In the genomic region with DNA sequence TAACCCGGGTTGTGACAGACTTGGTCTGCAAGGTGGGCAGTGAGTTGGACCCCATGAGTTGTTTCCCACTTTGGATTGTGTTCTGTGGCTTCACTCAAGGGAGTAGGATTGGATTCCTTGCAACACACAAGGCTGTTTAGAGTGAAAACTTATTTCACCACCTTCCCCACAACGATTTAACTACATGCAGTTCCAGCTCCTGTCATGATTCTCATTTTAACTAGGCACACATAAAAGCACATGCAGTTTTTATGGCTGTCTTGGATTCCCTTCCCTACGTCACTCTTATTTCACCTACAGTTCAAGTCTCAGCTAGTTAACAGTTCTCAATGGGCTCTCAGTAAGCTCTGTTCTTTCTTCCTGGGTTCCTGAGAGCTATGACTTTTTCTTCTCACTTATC, we compare ENCODE assay signal across 25 cellular contexts. TPM values are rescaled to one million over a fixed set of nuclear protein-coding genes. Genes with fewer than 3 reads are reported as not detected.
DNase-seq lines count a peak whose midpoint lies in the region; ATAC-seq and TF ChIP-seq lines count a peak whose summit lies in the region.
"Had no signal": no experiment of that assay in that cellular context is flagged by ENCODE, and none has a peak within 500 bp of the region (broad histone marks: within the 10 kb centered on the region; RNA-seq: fewer than 3 reads in every experiment).

No MANE protein-coding gene starts in this region.

- TF ChIP-seq POLR2A in IMR-90 (IDR thresholded peaks at IDR 0.05; ENCODE audit: low read depth, low read length) (no peak), prostate gland (IDR thresholded peaks at IDR 0.05) (no peak)

- no peak overlapping the region for H3K56ac ChIP-seq in IMR-90 (ENCODE audit: extremely low read depth, insufficient read depth, low read length)

- WGBS in IMR-90 (ENCODE audit: extremely low coverage in 2 of 2, insufficient read length in 1 of 2), 2 experiments, result 67% methylated on average over 1 of the region's 3 CpGs; no CpG with 5 or more reads in 1 of the 2 experiments
- WGBS in prostate gland, result 15% methylated on average over 3 of the region's 3 CpGs

- H3K23ac ChIP-seq in IMR-90 (ENCODE audit: low read depth, low read length), result no peak overlapping the region

- no peaks in the 10 kb centered on the region; the same call in 1 of the 2 replicates for H4K20me1 ChIP-seq in IMR-90 (ENCODE audit: insufficient read depth, low read length)
- H4K20me1 ChIP-seq: BLaER1 treated with 17β-estradiol and CSF1 and Interleukin-3, amounts not matched to agents 10 nM and 100 nM had no signal

- peaks cover 5% of the 10 kb centered on the region in 2 experiments; a peak in 2 of 4 replicates for H3K79me1 ChIP-seq in IMR-90 (ENCODE audit: low read depth in 1 of 2, low read length in 2 of 2)

- H4K8ac ChIP-seq in IMR-90 (ENCODE audit: low read depth in 2 of 2, low read length in 2 of 2), result no peak overlapping the region

- BruUV-seq in IMR-90 (replicated peaks; lab: Mats Ljungman, UMichigan), result no TSS peak

- DNase-seq in AG10803 (ENCODE audit: low read depth) (peak; percentile 18), IMR-90 (no peak), foreskin keratinocyte (peak in 1 of 2 donors; percentile 46), prostate gland (ENCODE audit: low spot score) (peak; percentile 73), GM10266 (ENCODE audit: extremely low spot score) (no peak), RPMI8226 (no peak), cardiac septum (ENCODE audit: low spot score) (no peak)
- DNase-seq: AML-193; CD4-positive, alpha-beta T cell; DMS53; Karpas-422; MV-4-11; NCI-H1105; NCI-H146; NCI-H1930; NCI-H2107; NCI-H524; NCI-H774; PC-9; Right ventricle myocardium superior had no signal

- intact Hi-C loops in IMR-90 (cut with micrococcal nuclease), result no loop called here
- intact Hi-C loops in prostate gland (cut with DNase I), result no loop called here
- intact Hi-C loops in cardiac septum (cut with DNase I), result no loop called here

- no peaks in the 10 kb centered on the region for H3K9me1 ChIP-seq in IMR-90 (ENCODE audit: insufficient read depth, low read length)

- H3K36me3 ChIP-seq in IMR-90 (ENCODE audit: control insufficient read depth, insufficient read depth, low read length), result peaks cover 17% of the 10 kb centered on the region
- no peaks in the 10 kb centered on the region for H3K36me3 ChIP-seq in prostate gland

- H3K27ac ChIP-seq in IMR-90 (ENCODE audit: insufficient read depth, low read length) (no peak overlapping the region), foreskin keratinocyte (peak overlapping the region; percentile 7), prostate gland (peak overlapping the region; percentile 49 to 71)
- H3K27ac ChIP-seq: BLaER1 treated with 17β-estradiol and CSF1 and Interleukin-3, amounts not matched to agents 10 nM and 100 nM; PC-9; SJSA1 had no signal

- no peaks in the 10 kb centered on the region for H3K4me1 ChIP-seq in IMR-90 (ENCODE audit: control insufficient read depth, insufficient read depth, low read length)
- H3K4me1 ChIP-seq in foreskin keratinocyte, result peaks cover 5% of the 10 kb centered on the region
- no peaks in the 10 kb centered on the region for H3K4me1 ChIP-seq in prostate gland (replicated peaks)
- H3K4me1 ChIP-seq: BLaER1 treated with 17β-estradiol and CSF1 and Interleukin-3, amounts not matched to agents 10 nM and 100 nM; SJSA1 had no signal

- CTCF ChIA-PET in IMR-90 (lab: Yijun Ruan, JAX), result no interaction called here

- no peak overlapping the region for H4K91ac ChIP-seq in IMR-90 (ENCODE audit: insufficient read depth, low read depth, low read length)

- ATAC-seq in IMR-90 (ENCODE audit: low read depth) (no peak), foreskin keratinocyte (peak; percentile 31), HG02588 (IDR thresholded peaks at IDR 0.05; ENCODE audit: unreplicated experiment) (no peak)

- no peak overlapping the region for H2BK5ac ChIP-seq in IMR-90 (ENCODE audit: low read depth, low read length, poor library complexity, severe bottlenecking)

- no peak overlapping the region for H2AFZ ChIP-seq in IMR-90 (replicated peaks; ENCODE audit: low read length, poor library complexity)
- H2AFZ ChIP-seq: PC-9 had no signal

- H2BK20ac ChIP-seq in IMR-90 (ENCODE audit: low read depth, low read length), result no peak overlapping the region

- H3K18ac ChIP-seq in IMR-90 (ENCODE audit: low read depth, low read length), result no peak overlapping the region

- no peak overlapping the region for H2AK9ac ChIP-seq in IMR-90 (replicated peaks; ENCODE audit: low read depth, low read length, poor library complexity)

- H3K14ac ChIP-seq in IMR-90 (replicated peaks; ENCODE audit: low read depth, low read length), result no peak overlapping the region

- peaks cover 3% of the 10 kb centered on the region; the same call in 1 of the 2 replicates for H3K9me3 ChIP-seq in IMR-90 (ENCODE audit: control insufficient read depth, insufficient read depth, low read length)
- H3K9me3 ChIP-seq in prostate gland, result no peaks in the 10 kb centered on the region

- POLR2A ChIA-PET in IMR-90 (lab: Charles Lee; ENCODE audit: unreplicated experiment), result no interaction called here

- no peak overlapping the region for H2BK15ac ChIP-seq in IMR-90 (ENCODE audit: low read depth, low read length)

- no peak overlapping the region for H2AK5ac ChIP-seq in IMR-90 (ENCODE audit: low read depth, low read length)

- dilution Hi-C loops in IMR-90 (cut with HindIII; ENCODE audit: low sequenced_read_pairs, unreplicated experiment), result no loop called here

- H3K4ac ChIP-seq in IMR-90 (ENCODE audit: low read depth, low read length), result no peak overlapping the region

- in situ Hi-C loops in IMR-90 (cut with MboI; ENCODE audit: low sequenced_read_pairs), result no loop called here

- TF ChIP-seq CTCF in AG10803 (conservative IDR thresholded peaks at IDR 0.05; ENCODE audit: low read length) (no peak), IMR-90 (conservative IDR thresholded peaks at IDR 0.05; ENCODE audit: low read depth, low read length) (no peak), foreskin keratinocyte (conservative IDR thresholded peaks at IDR 0.05) (no peak), prostate gland (IDR thresholded peaks at IDR 0.05) (no peak), GM10266 (IDR thresholded peaks at IDR 0.05; ENCODE audit: control insufficient read depth, insufficient read depth, low read depth, missing control alignments) (no peak)

- no peaks in the 10 kb centered on the region for H3K27me3 ChIP-seq in IMR-90 (ENCODE audit: control insufficient read depth, insufficient read depth, low read length)
- no peaks in the 10 kb centered on the region for H3K27me3 ChIP-seq in foreskin keratinocyte
- H3K27me3 ChIP-seq in prostate gland (replicated peaks; ENCODE audit: insufficient read depth), result no peaks in the 10 kb centered on the region
- H3K27me3 ChIP-seq: BLaER1 treated with 17β-estradiol and CSF1 and Interleukin-3, amounts not matched to agents 10 nM and 100 nM; SJSA1 had no signal

- no peak overlapping the region for H3K4me3 ChIP-seq in AG10803 (ENCODE audit: low read length)
- H3K4me3 ChIP-seq in IMR-90 (ENCODE audit: insufficient read depth, low read depth, low read length), result no peak overlapping the region
- H3K4me3 ChIP-seq in prostate gland, result no peak overlapping the region
- H3K4me3 ChIP-seq: BLaER1 treated with 17β-estradiol and CSF1 and Interleukin-3, amounts not matched to agents 10 nM and 100 nM; GM12878; PC-9; SJSA1 had no signal

- no peak overlapping the region for H3K9ac ChIP-seq in IMR-90 (ENCODE audit: low read depth, low read length)
- H3K9ac ChIP-seq: BLaER1 treated with 17β-estradiol and CSF1 and Interleukin-3, amounts not matched to agents 10 nM and 100 nM had no signal

- TF ChIP-seq RAD21 in IMR-90 (IDR thresholded peaks at IDR 0.05; ENCODE audit: low read length), result no peak

- no peak overlapping the region for H2BK120ac ChIP-seq in IMR-90 (ENCODE audit: low read depth, low read length)

- H4K5ac ChIP-seq in IMR-90 (ENCODE audit: low read depth, low read length), result 0 out of 2 replicates have a peak overlapping the region, but pooled peaks have one; percentile 36

- no peak overlapping the region for H3K4me2 ChIP-seq in IMR-90 (ENCODE audit: low read depth, low read length)
- H3K4me2 ChIP-seq: BLaER1 treated with 17β-estradiol and CSF1 and Interleukin-3, amounts not matched to agents 10 nM and 100 nM; PC-9 had no signal

TF ChIP-seq in IMR-90, 13 proteins besides CTCF, POLR2A, EP300 and RAD21 (continues in another document):
- TF ChIP-seq MXI1 (IDR thresholded peaks at IDR 0.05; ENCODE audit: borderline replicate concordance, low read depth, low read length) (no peak), FOS (IDR thresholded peaks at IDR 0.05; ENCODE audit: low read depth, low read length) (no peak), CEBPB (IDR thresholded peaks at IDR 0.05; ENCODE audit: low read depth, low read length) (no peak), RFX5 (IDR thresholded peaks at IDR 0.05; ENCODE audit: low read depth, low read length) (no peak), CHD1 (IDR thresholded peaks at IDR 0.05; ENCODE audit: low read depth, low read length) (no peak), MAFK (IDR thresholded peaks at IDR 0.05; ENCODE audit: low read depth, low read length) (no peak), NFE2L2 (IDR thresholded peaks at IDR 0.05; ENCODE audit: low read depth, low read length) (no peak)
- TF ChIP-seq, protein P1, sequence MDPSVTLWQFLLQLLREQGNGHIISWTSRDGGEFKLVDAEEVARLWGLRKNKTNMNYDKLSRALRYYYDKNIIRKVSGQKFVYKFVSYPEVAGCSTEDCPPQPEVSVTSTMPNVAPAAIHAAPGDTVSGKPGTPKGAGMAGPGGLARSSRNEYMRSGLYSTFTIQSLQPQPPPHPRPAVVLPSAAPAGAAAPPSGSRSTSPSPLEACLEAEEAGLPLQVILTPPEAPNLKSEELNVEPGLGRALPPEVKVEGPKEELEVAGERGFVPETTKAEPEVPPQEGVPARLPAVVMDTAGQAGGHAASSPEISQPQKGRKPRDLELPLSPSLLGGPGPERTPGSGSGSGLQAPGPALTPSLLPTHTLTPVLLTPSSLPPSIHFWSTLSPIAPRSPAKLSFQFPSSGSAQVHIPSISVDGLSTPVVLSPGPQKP (IDR thresholded peaks at IDR 0.05; ENCODE audit: borderline replicate concordance, low read depth, low read length), result no peak
- TF ChIP-seq, protein P2, sequence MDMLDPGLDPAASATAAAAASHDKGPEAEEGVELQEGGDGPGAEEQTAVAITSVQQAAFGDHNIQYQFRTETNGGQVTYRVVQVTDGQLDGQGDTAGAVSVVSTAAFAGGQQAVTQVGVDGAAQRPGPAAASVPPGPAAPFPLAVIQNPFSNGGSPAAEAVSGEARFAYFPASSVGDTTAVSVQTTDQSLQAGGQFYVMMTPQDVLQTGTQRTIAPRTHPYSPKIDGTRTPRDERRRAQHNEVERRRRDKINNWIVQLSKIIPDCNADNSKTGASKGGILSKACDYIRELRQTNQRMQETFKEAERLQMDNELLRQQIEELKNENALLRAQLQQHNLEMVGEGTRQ (IDR thresholded peaks at IDR 0.05; ENCODE audit: low read depth, low read length), result no peak

RNA-seq across cellular contexts. Expression of a gene that starts 15.9 kb away (rescaled TPM):
- 164 and 214 TPM in 2 replicates for total RNA-seq in IMR-90 (2012; rRNA removed)
- polyA plus RNA-seq in IMR-90 (2012; rRNA removed), result 198 and 219 TPM in 2 replicates
- 314 and 322 TPM in 2 replicates for polyA plus RNA-seq in IMR-90 (2012; cell fraction: cytosol; rRNA removed)
- polyA plus RNA-seq in IMR-90 (2012; cell fraction: nucleus; rRNA removed; ENCODE audit: low replicate concordance), result 132 and 323 TPM in 2 replicates
- 109 and 182 TPM in 2 replicates for total RNA-seq in foreskin keratinocyte
- polyA plus RNA-seq in foreskin keratinocyte, result 62.6 and 119 TPM in 2 replicates
- 100 to 1,000 TPM in 1 of 2 donors, 10 to 100 TPM in 1; 46.3 to 109 TPM for total RNA-seq in prostate gland
- total RNA-seq in cardiac septum, result 48.5 TPM
- total RNA-seq: CD4-positive, alpha-beta T cell; HT-29 had no signal

Comparison
In these comparisons a context has a peak if more than half of its experiments do, and no peak if none do; other contexts are left out.
1. DNase-seq: peak in AG10803 (single experiment) and prostate gland (single experiment); none in IMR-90 (single experiment), GM10266 (single experiment), RPMI8226 (single experiment) and cardiac septum (single experiment).